ENCODE assay signal across 25 cellular contexts in genomic region chr1:100382657-100383056, GRCh38. TPM values are rescaled to one million over a fixed set of nuclear protein-coding genes. Genes with fewer than 3 reads are reported as not detected.
DNase-seq lines count a peak whose midpoint lies in the region; ATAC-seq and TF ChIP-seq lines count a peak whose summit lies in the region.
"Had no signal": no experiment of that assay in that cellular context is flagged by ENCODE, and none has a peak within 500 bp of the region (broad histone marks: within the 10 kb centered on the region; RNA-seq: fewer than 3 reads in every experiment).

No MANE protein-coding gene starts in this region.

- H3K36me3 ChIP-seq in prostate gland = no peaks in the 10 kb centered on the region
- H3K36me3 ChIP-seq: ovary had no signal

- POLR2A ChIA-PET in CD4-positive, alpha-beta T cell (lab: Charles Lee) = interaction anchor here (0.6 to 3.2 kb wide), 6 partner anchors 9 to 57 kb away, joined by 3 to 10 read pairs (median 5); no protein-coding TSS in a partner anchor

- peaks cover 84% of the 10 kb centered on the region for H3K36me3 Mint-ChIP-seq in CD4-positive, alpha-beta T cell (ENCODE audit: low read depth)
- peaks cover 12% of the 10 kb centered on the region for H3K36me3 Mint-ChIP-seq in T-helper 17 cell (ENCODE audit: low read depth)

- H3K27ac ChIP-seq in CD4-positive, alpha-beta T cell (ENCODE audit: low read depth, low read length) = no peak overlapping the region
- no peak overlapping the region for H3K27ac ChIP-seq in prostate gland
- H3K27ac ChIP-seq: adrenal gland, BLaER1, ovary, VCaP had no signal

- peaks cover 94% of the 10 kb centered on the region for H3K4me1 Mint-ChIP-seq in CD4-positive, alpha-beta T cell (ENCODE audit: low read depth)
- H3K4me1 Mint-ChIP-seq in T-helper 17 cell = peaks cover 67% of the 10 kb centered on the region

- ATAC-seq in CD4-positive, alpha-beta T cell (ENCODE audit: poor library complexity) = no peak
- no peak for ATAC-seq in T-helper 17 cell

- no peaks in the 10 kb centered on the region for H3K9me3 ChIP-seq in CD4-positive, alpha-beta T cell (ENCODE audit: control insufficient read depth, low read length)
- H3K9me3 ChIP-seq in T-helper 17 cell (ENCODE audit: control insufficient read depth, low read length, poor library complexity, severe bottlenecking) (no peaks in the 10 kb centered on the region), prostate gland (no peaks in the 10 kb centered on the region)
- H3K9me3 ChIP-seq: adrenal gland, BLaER1, ovary had no signal

- DNase-seq in CD4-positive, alpha-beta T cell = no peak
- DNase-seq in D341Med (ENCODE audit: low spot score) = peak; percentile 50
- peak; percentile 60 for DNase-seq in NCI-H69 (lab: John Stamatoyannopoulos, UW)
- no peak for DNase-seq in T-helper 17 cell
- DNase-seq in activated CD4-positive, CD25-positive, alpha-beta regulatory T cell (lab: John Stamatoyannopoulos, UW) = no peak
- DNase-seq in iPS-NIHi7 (ENCODE audit: extremely low spot score) = no peak
- no peak for DNase-seq in NCI-H2081 treated with DMSO at 0.1 percent for 48 hours (lab: John Stamatoyannopoulos, UW)
- no peak for DNase-seq in prostate gland (ENCODE audit: low spot score)
- DNase-seq: activated CD4-positive, alpha-beta T cell treated with anti-CD3 and anti-CD28 coated beads for 48 hours; activated T-cell treated with anti-CD3 and anti-CD28 coated beads, Interleukin-2, amount 50 U/mL, for 24 hours; adrenal gland; Calu3; erythroblast; mammary epithelial cell; NCI-H1436; NCI-H510A treated with DMSO at 0.1 percent for 48 hours; ovary; SIG-M5; stimulated activated naive B cell treated with anti-CD40 and anti-IgM and Interleukin-4, amounts not matched to agents 10 μg/mL and 1 μg/mL and 100 μg/mL, for 72 hours; T-helper 9 cell had no signal

- H3K4me3 ChIP-seq in prostate gland = no peak overlapping the region
- H3K4me3 ChIP-seq: adrenal gland, BLaER1, ovary had no signal

- TF ChIP-seq CTCF in CD4-positive, alpha-beta T cell (IDR thresholded peaks at IDR 0.05) = no peak
- TF ChIP-seq CTCF in prostate gland (IDR thresholded peaks at IDR 0.05) = no peak

- no peaks in the 10 kb centered on the region for H3K9me3 Mint-ChIP-seq in CD4-positive, alpha-beta T cell
- H3K9me3 Mint-ChIP-seq: activated T-cell treated with anti-CD3 and anti-CD28 coated beads, Interleukin-2, amount 50 U/mL, for 24 hours; central memory CD8-positive, alpha-beta T cell; neural crest cell; stimulated activated naive B cell treated with anti-CD40 and anti-IgM and Interleukin-4, amounts not matched to agents 10 μg/mL and 1 μg/mL and 100 μg/mL, for 72 hours; type B pancreatic cell had no signal

- TF ChIP-seq POLR2A in prostate gland (IDR thresholded peaks at IDR 0.05) = no peak

- 96% methylated on average over 1 of the region's 1 CpG for WGBS in prostate gland

- H3K27me3 ChIP-seq in CD4-positive, alpha-beta T cell (ENCODE audit: control insufficient read depth, insufficient read depth, low read length) = no peaks in the 10 kb centered on the region
- H3K27me3 ChIP-seq in prostate gland (replicated peaks; ENCODE audit: insufficient read depth) = no peaks in the 10 kb centered on the region
- H3K27me3 ChIP-seq: adrenal gland, BLaER1, ovary had no signal

- intact Hi-C loops in CD4-positive, alpha-beta T cell (cut with DNase I, micrococcal nuclease) = no loop called here
- intact Hi-C loops in prostate gland (cut with DNase I) = no loop called here

- peak overlapping the region; percentile 21 for H3K27ac Mint-ChIP-seq in CD4-positive, alpha-beta T cell
- peak overlapping the region; percentile 72 for H3K27ac Mint-ChIP-seq in T-helper 17 cell
- H3K27ac Mint-ChIP-seq: stimulated activated naive B cell treated with anti-CD40 and anti-IgM and Interleukin-4, amounts not matched to agents 10 μg/mL and 1 μg/mL and 100 μg/mL, for 72 hours; type B pancreatic cell had no signal

- no peaks in the 10 kb centered on the region for H3K4me1 ChIP-seq in prostate gland (replicated peaks)

- H3K27me3 Mint-ChIP-seq in CD4-positive, alpha-beta T cell = no peaks in the 10 kb centered on the region
- no peaks in the 10 kb centered on the region for H3K27me3 Mint-ChIP-seq in T-helper 17 cell
- H3K27me3 Mint-ChIP-seq: activated T-cell treated with anti-CD3 and anti-CD28 coated beads, Interleukin-2, amount 50 U/mL, for 24 hours; central memory CD8-positive, alpha-beta T cell; stimulated activated naive B cell treated with anti-CD40 and anti-IgM and Interleukin-4, amounts not matched to agents 10 μg/mL and 1 μg/mL and 100 μg/mL, for 72 hours; type B pancreatic cell had no signal

- H3K4me3 Mint-ChIP-seq in CD4-positive, alpha-beta T cell = no peak overlapping the region
- H3K4me3 Mint-ChIP-seq in T-helper 17 cell = peak overlapping the region; percentile 8
- H3K4me3 Mint-ChIP-seq: activated T-cell treated with anti-CD3 and anti-CD28 coated beads, Interleukin-2, amount 50 U/mL, for 24 hours; central memory CD8-positive, alpha-beta T cell; neural crest cell; stimulated activated naive B cell treated with anti-CD40 and anti-IgM and Interleukin-4, amounts not matched to agents 10 μg/mL and 1 μg/mL and 100 μg/mL, for 72 hours; type B pancreatic cell had no signal

- CTCF ChIA-PET in CD4-positive, alpha-beta T cell (lab: Charles Lee) = interaction anchor here (0.7 to 1.4 kb wide), 5 partner anchors 9 to 77 kb away, joined by 3 to 5 read pairs (median 5); no protein-coding TSS in a partner anchor

RNA-seq across cellular contexts. Expression of gene CDC14A, which starts 30.4 kb away (rescaled TPM):
- total RNA-seq in CD4-positive, alpha-beta T cell = 100 to 1,000 TPM; 174 to 182 TPM
- total RNA-seq in T-helper 17 cell (100 to 1,000 TPM; 186 to 281 TPM), prostate gland (10 to 100 TPM; 25.7 to 39.2 TPM)

Comparison
In these comparisons a context has a peak if more than half of its experiments do, and no peak if none do; other contexts are left out.
1. DNase-seq: peak in D341Med (single experiment) and NCI-H69 (single experiment); none in CD4-positive, alpha-beta T cell (0 of 10), T-helper 17 cell (0 of 3), activated CD4-positive, CD25-positive, alpha-beta regulatory T cell (0 of 4), iPS-NIHi7 (single experiment), NCI-H2081 treated with DMSO at 0.1 percent for 48 hours (single experiment) and prostate gland (single experiment).
2. RNA of gene CDC14A, which starts 30.4 kb away (total RNA-seq): 186 to 281 TPM in T-helper 17 cell and 174 to 182 TPM in CD4-positive, alpha-beta T cell; 25.7 to 39.2 TPM in prostate gland; every median in the first group is over 4 times any median in the second.